In genomic region chr16:67286441-67287235, GRCh38 we compare ENCODE assay signal across 20 cellular contexts. TPM values are rescaled to one million over a fixed set of nuclear protein-coding genes. Genes with fewer than 3 reads are reported as not detected.
DNase-seq lines count a peak whose midpoint lies in the region; ATAC-seq, FAIRE-seq and TF ChIP-seq lines count a peak whose summit lies in the region.
"Had no signal": no experiment of that assay in that cellular context is flagged by ENCODE, and none has a peak within 500 bp of the region (broad histone marks: within the 10 kb centered on the region; RNA-seq: fewer than 3 reads in every experiment).

No MANE protein-coding gene starts in this region.

- POLR2A ChIA-PET in endothelial cell of umbilical vein (lab: Charles Lee): no interaction called here

- H3K27ac ChIP-seq in endothelial cell of umbilical vein (ENCODE audit: insufficient read depth, low read depth, low read length): no peak overlapping the region
- H3K27ac ChIP-seq: HL-60, PC-9, SJSA1 had no signal

- ATAC-seq in GM21515 (IDR thresholded peaks at IDR 0.05; ENCODE audit: unreplicated experiment) (no peak), GM21619 (IDR thresholded peaks at IDR 0.05; ENCODE audit: unreplicated experiment) (no peak)

- TSS peak; percentile 8 for BruUV-seq in endothelial cell of umbilical vein (replicated peaks; lab: Mats Ljungman, UMichigan)

- DNase-seq in EH (ENCODE audit: low read depth) (peak; percentile 42), M059J (ENCODE audit: low read depth) (peak; percentile 80), endothelial cell of umbilical vein (ENCODE audit: low read depth, low spot score) (no peak), NCI-H1436 (lab: John Stamatoyannopoulos, UW) (no peak)
- DNase-seq: DMS 273 treated with DMSO at 0.1 percent for 48 hours, KG1, NCI-H1048, NCI-H146, NCI-H2081, NCI-H510A treated with DMSO at 0.1 percent for 48 hours, PC-9, SW 1271 had no signal

- TF ChIP-seq CTCF in endothelial cell of umbilical vein (IDR thresholded peaks at IDR 0.05; ENCODE audit: extremely low read depth in 1 of 2, insufficient read depth in 1 of 2, low read depth in 1 of 2, low read length in 2 of 2): no peak

- dilution Hi-C loops in endothelial cell of umbilical vein (cut with MboI; ENCODE audit: extremely low pct_ligation_motif_present, low sequenced_read_pairs): no loop called here

- H3K4me1 ChIP-seq in endothelial cell of umbilical vein (ENCODE audit: control insufficient read depth, extremely low read depth, insufficient read depth, low read length): no peaks in the 10 kb centered on the region

- H2AFZ ChIP-seq in endothelial cell of umbilical vein (ENCODE audit: low read depth, low read length): no peak overlapping the region
- H2AFZ ChIP-seq: PC-9 had no signal

- intact Hi-C loops in endothelial cell of umbilical vein (cut with micrococcal nuclease): no loop called here

- TF ChIP-seq POLR2A in endothelial cell of umbilical vein (IDR thresholded peaks at IDR 0.05; ENCODE audit: low read depth, low read length): no peak

- CTCF ChIA-PET in endothelial cell of umbilical vein (lab: Charles Lee): interaction anchor here (0.8 to 4.5 kb wide), 6 partner anchors 8 to 142 kb away, joined by 3 to 55 read pairs (median 6); partner anchors contain the start of genes KCTD19 and LRRC36

- H3K9ac ChIP-seq in endothelial cell of umbilical vein (replicated peaks; ENCODE audit: extremely low read depth, insufficient read depth, low read length): no peak overlapping the region

- H4K20me1 ChIP-seq in endothelial cell of umbilical vein (replicated peaks; ENCODE audit: control insufficient read depth, extremely low read depth, insufficient read depth, low read length): no peaks in the 10 kb centered on the region

- H3K79me2 ChIP-seq in endothelial cell of umbilical vein (ENCODE audit: control insufficient read depth, insufficient read depth, low read length): no peaks in the 10 kb centered on the region

- H3K36me3 ChIP-seq in endothelial cell of umbilical vein (ENCODE audit: control insufficient read depth in 2 of 2, extremely low read depth in 1 of 2, insufficient read depth in 2 of 2, low read length in 2 of 2): no peaks in the 10 kb centered on the region
- H3K36me3 ChIP-seq: SJSA1 had no signal

- H3K27me3 ChIP-seq in endothelial cell of umbilical vein (ENCODE audit: control insufficient read depth in 2 of 2, insufficient read depth in 2 of 2, low read length in 2 of 2): no peaks in the 10 kb centered on the region
- H3K27me3 ChIP-seq: SJSA1 had no signal

- FAIRE-seq in endothelial cell of umbilical vein (lab: Jason Lieb, UNC): no peak
- FAIRE-seq: GM12892, H1, HTR-8/SVneo had no signal

- H3K4me3 ChIP-seq in endothelial cell of umbilical vein (replicated peaks in 1 of 3; ENCODE audit: insufficient read depth in 1 of 3, low read depth in 1 of 3, low read length in 3 of 3): no peak overlapping the region
- H3K4me3 ChIP-seq: PC-9, SJSA1 had no signal

- no peaks in the 10 kb centered on the region for H3K9me3 ChIP-seq in endothelial cell of umbilical vein (replicated peaks; ENCODE audit: control insufficient read depth, insufficient read depth, low read length)
- H3K9me3 ChIP-seq: SJSA1 had no signal

- no peak overlapping the region for H3K4me2 ChIP-seq in endothelial cell of umbilical vein (ENCODE audit: insufficient read depth, low read length)
- H3K4me2 ChIP-seq: PC-9 had no signal

- no peaks in the 10 kb centered on the region for H3K9me1 ChIP-seq in endothelial cell of umbilical vein (replicated peaks; ENCODE audit: control insufficient read depth, extremely low read depth, insufficient read depth, low read length)

TF ChIP-seq in endothelial cell of umbilical vein, 7 proteins besides CTCF, POLR2A, EP300 and RAD21:
- TF ChIP-seq GATA2 (IDR thresholded peaks at IDR 0.05; ENCODE audit: insufficient read depth, insufficient read length, low read depth, low read length) (no peak), MAX (IDR thresholded peaks at IDR 0.05; ENCODE audit: insufficient read depth, insufficient read length) (no peak), JUN (IDR thresholded peaks at IDR 0.05; ENCODE audit: borderline replicate concordance, insufficient read depth, insufficient read length, low read depth) (no peak), POLR2AphosphoS5 (IDR thresholded peaks at IDR 0.05; ENCODE audit: insufficient read depth, low read depth, low read length) (no peak), MYC (IDR thresholded peaks at IDR 0.05; ENCODE audit: low read depth, low read length) (no peak), EZH2 (IDR thresholded peaks at IDR 0.05; ENCODE audit: borderline replicate concordance, low read depth, low read length, severe bottlenecking) (no peak), FOS (IDR thresholded peaks at IDR 0.05; ENCODE audit: borderline replicate concordance, insufficient read depth, low read length) (no peak)

RNA-seq across cellular contexts. Expression of gene PLEKHG4, which starts 7.3 kb away (rescaled TPM):
- 2.2 and 2.5 TPM in 2 replicates for total RNA-seq in M059J (2014; rRNA removed; shearing (Covaris generic))
- total RNA-seq in endothelial cell of umbilical vein: 23.9 and 26.6 TPM in 2 replicates
- polyA plus RNA-seq in endothelial cell of umbilical vein: 34.8 and 35.6 TPM in 2 replicates
- 16.0 and 25.5 TPM in 2 replicates for polyA plus RNA-seq in endothelial cell of umbilical vein (2011; cell fraction: cytosol; rRNA removed)
- polyA plus RNA-seq in endothelial cell of umbilical vein (2011; cell fraction: nucleus; rRNA removed): 203 and 244 TPM in 2 replicates
- 51.6 and 59.7 TPM in 2 replicates for polyA plus RNA-seq in endothelial cell of umbilical vein (2012)
- polyA minus RNA-seq in endothelial cell of umbilical vein: 24.7 and 29.8 TPM in 2 replicates
- polyA minus RNA-seq in endothelial cell of umbilical vein (2011; cell fraction: cytosol; rRNA and poly(A)+ RNA removed): 16.2 TPM
- polyA minus RNA-seq in endothelial cell of umbilical vein (2011; cell fraction: nucleus; rRNA and poly(A)+ RNA removed): 23.7 and 30.6 TPM in 2 replicates

RNA-seq across cellular contexts. Expression of gene SLC9A5, which starts 37.9 kb away (rescaled TPM):
- 0.62 and 1.3 TPM in 2 replicates for total RNA-seq in M059J (2014; rRNA removed; shearing (Covaris generic))
- 2.8 and 4.2 TPM in 2 replicates for total RNA-seq in endothelial cell of umbilical vein
- 2.7 and 3.2 TPM in 2 replicates for polyA plus RNA-seq in endothelial cell of umbilical vein
- 1.4 and 1.5 TPM in 2 replicates for polyA plus RNA-seq in endothelial cell of umbilical vein (2011; cell fraction: cytosol; rRNA removed)
- polyA plus RNA-seq in endothelial cell of umbilical vein (2011; cell fraction: nucleus; rRNA removed): 17.7 and 19.4 TPM in 2 replicates
- polyA plus RNA-seq in endothelial cell of umbilical vein (2012): 3.0 and 3.9 TPM in 2 replicates
- 2.2 and 2.7 TPM in 2 replicates for polyA minus RNA-seq in endothelial cell of umbilical vein
- 0.51 TPM for polyA minus RNA-seq in endothelial cell of umbilical vein (2011; cell fraction: cytosol; rRNA and poly(A)+ RNA removed)
- 2.5 and 3.0 TPM in 2 replicates for polyA minus RNA-seq in endothelial cell of umbilical vein (2011; cell fraction: nucleus; rRNA and poly(A)+ RNA removed)
- polyA plus RNA-seq: CD14-positive monocyte had no signal

RNA-seq across cellular contexts. Expression of gene FHOD1, which starts 39.4 kb away (rescaled TPM):
- 11.8 and 26.0 TPM in 2 replicates for total RNA-seq in M059J (2014; rRNA removed; shearing (Covaris generic))
- 104 and 124 TPM in 2 replicates for total RNA-seq in endothelial cell of umbilical vein
- 63.6 and 78.6 TPM in 2 replicates for polyA plus RNA-seq in endothelial cell of umbilical vein
- 43.3 and 49.4 TPM in 2 replicates for polyA plus RNA-seq in endothelial cell of umbilical vein (2011; cell fraction: cytosol; rRNA removed)
- polyA plus RNA-seq in endothelial cell of umbilical vein (2011; cell fraction: nucleus; rRNA removed): 289 and 335 TPM in 2 replicates
- polyA plus RNA-seq in endothelial cell of umbilical vein (2012): 84.9 and 85.3 TPM in 2 replicates
- 44.3 and 55.7 TPM in 2 replicates for polyA minus RNA-seq in endothelial cell of umbilical vein
- polyA minus RNA-seq in endothelial cell of umbilical vein (2011; cell fraction: cytosol; rRNA and poly(A)+ RNA removed): 17.6 TPM
- 42.3 and 55.3 TPM in 2 replicates for polyA minus RNA-seq in endothelial cell of umbilical vein (2011; cell fraction: nucleus; rRNA and poly(A)+ RNA removed)

RNA-seq across cellular contexts. Expression of gene KCTD19, which starts 39.9 kb away (rescaled TPM):
- total RNA-seq in M059J (2014; rRNA removed; shearing (Covaris generic)): 0.84 and 1.6 TPM in 2 replicates
- total RNA-seq in endothelial cell of umbilical vein: 0.16 and 0.44 TPM in 2 replicates
- 0.10 and 0.21 TPM in 2 replicates for polyA plus RNA-seq in endothelial cell of umbilical vein
- 0.19 and 0.31 TPM in 2 replicates for polyA plus RNA-seq in endothelial cell of umbilical vein (2011; cell fraction: cytosol; rRNA removed)
- 1.5 and 1.7 TPM in 2 replicates for polyA plus RNA-seq in endothelial cell of umbilical vein (2011; cell fraction: nucleus; rRNA removed)
- polyA plus RNA-seq in endothelial cell of umbilical vein (2012): 1.7 and 2.2 TPM in 2 replicates
- polyA minus RNA-seq in endothelial cell of umbilical vein: 1.2 and 1.8 TPM in 2 replicates
- 0.20 TPM for polyA minus RNA-seq in endothelial cell of umbilical vein (2011; cell fraction: cytosol; rRNA and poly(A)+ RNA removed)
- polyA minus RNA-seq in endothelial cell of umbilical vein (2011; cell fraction: nucleus; rRNA and poly(A)+ RNA removed): 0.67 and 1.6 TPM in 2 replicates
- total RNA-seq: PC-9 had no signal
- polyA plus RNA-seq: CD14-positive monocyte had no signal

RNA-seq across cellular contexts. Expression of gene LRRC36, which starts 40.0 kb away (rescaled TPM):
- 0.34 and 0.99 TPM in 2 replicates for total RNA-seq in M059J (2014; rRNA removed; shearing (Covaris generic))
- total RNA-seq in endothelial cell of umbilical vein: 2.0 and 2.4 TPM in 2 replicates
- 0.30 and 0.37 TPM in 2 replicates for polyA plus RNA-seq in endothelial cell of umbilical vein
- 0.30 and 0.38 TPM in 2 replicates for polyA plus RNA-seq in endothelial cell of umbilical vein (2011; cell fraction: cytosol; rRNA removed)
- 2.3 and 3.4 TPM in 2 replicates for polyA plus RNA-seq in endothelial cell of umbilical vein (2011; cell fraction: nucleus; rRNA removed)
- 1.6 and 2.0 TPM in 2 replicates for polyA plus RNA-seq in endothelial cell of umbilical vein (2012)
- 0.27 TPM in 1 of 2 replicates, not detected in the other for polyA minus RNA-seq in endothelial cell of umbilical vein
- polyA minus RNA-seq in endothelial cell of umbilical vein (2011; cell fraction: cytosol; rRNA and poly(A)+ RNA removed): not detected
- polyA minus RNA-seq in endothelial cell of umbilical vein (2011; cell fraction: nucleus; rRNA and poly(A)+ RNA removed): 1.2 and 1.3 TPM in 2 replicates
- total RNA-seq: H1, PC-9, SJSA1 had no signal

Comparison
In these comparisons a context has a peak if more than half of its experiments do, and no peak if none do; other contexts are left out.
1. DNase-seq: peak in EH (single experiment) and M059J (single experiment); none in endothelial cell of umbilical vein (single experiment) and NCI-H1436 (single experiment).